ENCODE assay signal across 8 cellular contexts in the genomic region with DNA sequence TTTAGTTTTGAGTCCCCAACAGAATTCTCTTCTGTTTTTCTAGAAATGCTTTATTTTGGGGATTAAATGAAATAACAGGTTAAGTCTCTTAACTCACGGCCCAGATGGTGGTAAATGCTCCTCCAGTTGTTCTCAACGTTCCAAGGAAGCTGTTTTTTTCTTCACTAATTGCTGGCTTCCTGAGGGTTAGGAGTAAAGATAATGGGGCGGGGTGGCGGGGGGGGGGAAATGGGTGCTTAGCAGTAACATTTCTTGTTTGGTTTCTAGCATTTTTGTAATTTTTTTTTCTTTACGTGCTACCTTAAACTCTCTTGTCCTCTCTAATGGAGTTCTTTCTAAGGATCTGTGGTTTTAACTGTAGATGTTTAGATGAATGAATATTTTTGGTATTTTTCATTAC. TPM values are rescaled to one million over a fixed set of nuclear protein-coding genes. Genes with fewer than 3 reads are reported as not detected.
A peak's percentile ranks its signal among the peaks of the same experiment; 100 is the strongest.
DNase-seq lines count a peak whose midpoint lies in the region; ATAC-seq and TF ChIP-seq lines count a peak whose summit lies in the region.

No MANE protein-coding gene starts in this region.

- peaks cover 72% of the 10 kb centered on the region for H3K79me2 ChIP-seq in HCT116 (ENCODE audit: insufficient read depth, low read length)

- H3K9me3 ChIP-seq in HCT116 (ENCODE audit: control insufficient read depth in 1 of 2, insufficient read depth in 1 of 2, low read depth in 1 of 2, low read length in 2 of 2): no peaks in the 10 kb centered on the region
- H3K9me3 ChIP-seq in skeletal muscle satellite cell (replicated peaks; ENCODE audit: low read length): no peaks in the 10 kb centered on the region

- no peak for TF ChIP-seq POLR2A in HCT116 (IDR thresholded peaks at IDR 0.05; ENCODE audit: borderline replicate concordance, extremely low read depth, insufficient read depth, insufficient read length)

- POLR2A ChIA-PET in HCT116 (lab: Charles Lee): interaction anchor here (0.7 to 3.5 kb wide), 4 partner anchors 10 to 157 kb away, joined by 3 to 14 read pairs (median 6); partner anchors contain the start of gene CDKN1A
- POLR2A ChIA-PET in T-cell (lab: Charles Lee): interaction anchor here (0.6 to 2.4 kb wide), 10 partner anchors 9 to 1274 kb away, joined by 3 to 10 read pairs (median 6); no protein-coding TSS in a partner anchor

- peak overlapping the region; percentile 76 for H3K4me2 ChIP-seq in HCT116 (ENCODE audit: low read length)
- peak overlapping the region; percentile 85 for H3K4me2 ChIP-seq in skeletal muscle satellite cell (ENCODE audit: low read length)

- H3K4me1 Mint-ChIP-seq in T-cell: peaks cover 56 to 69% (median 64%) of the 10 kb centered on the region in 3 donors

- H3K4me3 ChIP-seq in HCT116 (replicated peaks in 1 of 2; ENCODE audit: low read depth in 1 of 2, low read length in 2 of 2) (peak overlapping the region; percentile 88; a peak in 3 of 4 replicates), fibroblast of the aortic adventitia (ENCODE audit: low read depth, low read length) (peak overlapping the region; percentile 95), skeletal muscle satellite cell (ENCODE audit: low read length) (peak overlapping the region; percentile 74)

- peaks cover 64% of the 10 kb centered on the region for H4K20me1 ChIP-seq in HCT116 (ENCODE audit: insufficient read depth)

- H3K36me3 ChIP-seq in HCT116 (ENCODE audit: control insufficient read depth in 1 of 2, insufficient read depth in 2 of 2, low read length in 2 of 2) (peaks cover 50 to 62% of the 10 kb centered on the region in 2 experiments), skeletal muscle satellite cell (ENCODE audit: insufficient read depth, low read length) (peaks cover 63% of the 10 kb centered on the region)

- no peak overlapping the region for H2AFZ ChIP-seq in HCT116 (ENCODE audit: low read depth, low read length, poor library complexity, severe bottlenecking)

- H3K4me3 Mint-ChIP-seq in T-cell: peak overlapping the region; percentile 90 to 96 (median 96)

- ATAC-seq in HCT116: no peak
- ATAC-seq in T-cell (replicated peaks in 1 of 4): no peak
- no peak for ATAC-seq in HG03378 (IDR thresholded peaks at IDR 0.05; ENCODE audit: unreplicated experiment)

- RAD21 ChIA-PET in HCT116 (lab: Charles Lee; ENCODE audit: low non-redundant PET in 1 of 2, low total read pairs in 2 of 2, uncharacterized antibody in 2 of 2, unreplicated experiment in 2 of 2): no interaction called here

- TF ChIP-seq CTCF in HCT116 (IDR thresholded peaks at IDR 0.05 in 2 of 3, conservative IDR thresholded peaks at IDR 0.05 in 1 of 3; ENCODE audit: borderline replicate concordance in 1 of 3, insufficient read depth in 1 of 3, low read depth in 2 of 3, low read length in 2 of 3): no peak
- no peak for TF ChIP-seq CTCF in fibroblast of the aortic adventitia (IDR thresholded peaks at IDR 0.05; ENCODE audit: insufficient read depth, low read length)

- intact Hi-C loops in HCT116 (cut with micrococcal nuclease): no loop called here

- H3K27ac ChIP-seq in HCT116 (ENCODE audit: low read depth, low read length): no peak overlapping the region

- no TSS peak for BruUV-seq in HCT116 (replicated peaks; lab: Mats Ljungman, UMichigan)

- H3K27ac Mint-ChIP-seq in T-cell: peak overlapping the region; percentile 98

- peaks cover 54% of the 10 kb centered on the region for H3K36me3 Mint-ChIP-seq in T-cell

- CTCF ChIA-PET in HCT116 (lab: Charles Lee) (no interaction called here), T-cell (lab: Charles Lee) (interaction anchor here in 1 of 2 donors (0.5 kb wide), 1 partner anchor 57 kb away, joined by 3 read pairs; no protein-coding TSS in a partner anchor)

- no peaks in the 10 kb centered on the region for H3K9me2 ChIP-seq in HCT116 (ENCODE audit: insufficient read depth)

- TF ChIP-seq RAD21 in HCT116 (IDR thresholded peaks at IDR 0.05; ENCODE audit: low read depth): no peak

- H3K4me1 ChIP-seq in HCT116 (ENCODE audit: control insufficient read depth in 1 of 2, insufficient read depth in 2 of 2, low read length in 2 of 2): peaks cover 12 to 38% of the 10 kb centered on the region in 2 experiments
- H3K4me1 ChIP-seq in skeletal muscle satellite cell (ENCODE audit: control insufficient read depth, insufficient read depth, low read length): peaks cover 39% of the 10 kb centered on the region

- no peaks in the 10 kb centered on the region for H3K27me3 ChIP-seq in HCT116 (ENCODE audit: insufficient read depth, low read length)
- no peaks in the 10 kb centered on the region for H3K27me3 ChIP-seq in skeletal muscle satellite cell (ENCODE audit: control insufficient read depth, insufficient read depth, low read length)

- H3K27me3 Mint-ChIP-seq in T-cell: no peaks in the 10 kb centered on the region

- DNase-seq in HCT116 (ENCODE audit: low read depth, low spot score) (no peak), T-cell (no peak), fibroblast of the aortic adventitia (ENCODE audit: low read depth) (no peak), DMS153 treated with DMSO at 0.1 percent for 48 hours (lab: John Stamatoyannopoulos, UW; ENCODE audit: unreplicated experiment) (no peak), cerebellar cortex (ENCODE audit: low spot score) (no peak), NCI-H345 treated with DMSO at 0.1 percent for 48 hours (lab: John Stamatoyannopoulos, UW; ENCODE audit: unreplicated experiment) (no peak)

- peak overlapping the region; percentile 12; the same call in 1 of the 2 replicates for H3K9ac ChIP-seq in HCT116 (ENCODE audit: low read length)
- H3K9ac ChIP-seq in skeletal muscle satellite cell (ENCODE audit: low read depth, low read length): peak overlapping the region; percentile 98

- H3K9me3 Mint-ChIP-seq in T-cell: no peaks in the 10 kb centered on the region

TF ChIP-seq in HCT116, 20 proteins besides CTCF, POLR2A, EP300 and RAD21:
- TF ChIP-seq EZH2phosphoT487 (IDR thresholded peaks at IDR 0.05; ENCODE audit: borderline replicate concordance) (no peak), SIN3A (IDR thresholded peaks at IDR 0.05; ENCODE audit: low read depth) (no peak), ZNF274 (IDR thresholded peaks at IDR 0.05; ENCODE audit: low read depth, low read length) (no peak), REST (IDR thresholded peaks at IDR 0.05; ENCODE audit: low read depth) (no peak), TCF7L2 (IDR thresholded peaks at IDR 0.05; ENCODE audit: borderline replicate concordance, extremely low read depth, insufficient read depth, insufficient read length) (no peak), POLR2AphosphoS5 (IDR thresholded peaks at IDR 0.05; ENCODE audit: low read depth, low read length) (no peak), EZH2 (IDR thresholded peaks at IDR 0.05) (no peak), JUND (IDR thresholded peaks at IDR 0.05) (no peak)

RNA-seq across cellular contexts. Expression of gene SRSF3, which starts 2.2 kb away (rescaled TPM):
- 362 TPM for total RNA-seq in HCT116 (2021; ENCODE audit: unreplicated experiment)
- 213 and 248 TPM in 2 replicates for polyA plus RNA-seq in HCT116 (2012)
- 100 to 1,000 TPM; 322 to 546 (median 332) TPM for total RNA-seq in T-cell
- 181 and 411 TPM in 2 replicates for total RNA-seq in fibroblast of the aortic adventitia (ENCODE audit: low replicate concordance)
- 182 and 211 TPM in 2 replicates for total RNA-seq in skeletal muscle satellite cell (2012; rRNA removed)

RNA-seq across cellular contexts. Expression of gene STK38, which starts 49.1 kb away (rescaled TPM):
- total RNA-seq in HCT116 (2021; ENCODE audit: unreplicated experiment): 20.1 TPM
- polyA plus RNA-seq in HCT116 (2012): 9.6 and 13.5 TPM in 2 replicates
- 100 to 1,000 TPM in 4 of 5 donors, 10 to 100 TPM in 1; 90.3 to 164 (median 152) TPM for total RNA-seq in T-cell
- 34.3 and 47.7 TPM in 2 replicates for total RNA-seq in fibroblast of the aortic adventitia (ENCODE audit: low replicate concordance)
- total RNA-seq in skeletal muscle satellite cell (2012; rRNA removed): 11.2 and 13.8 TPM in 2 replicates
